Comparison of ENCODE assay signal across 11 cellular contexts in genomic region chr14:93759781-93760307, GRCh38. TPM values are rescaled to one million over a fixed set of nuclear protein-coding genes. Genes with fewer than 3 reads are reported as not detected.
DNase-seq lines count a peak whose midpoint lies in the region; ATAC-seq and TF ChIP-seq lines count a peak whose summit lies in the region.
"Had no signal": no experiment of that assay in that cellular context is flagged by ENCODE, and none has a peak within 500 bp of the region (broad histone marks: within the 10 kb centered on the region; RNA-seq: fewer than 3 reads in every experiment).

No MANE protein-coding gene starts in this region.

- H3K27me3 ChIP-seq in ascending aorta (no peaks in the 10 kb centered on the region), stomach (no peaks in the 10 kb centered on the region)

- H3K27ac ChIP-seq in ascending aorta: peak overlapping the region; percentile 22 to 30
- peak overlapping the region in 4 of 5 donors; percentile 30 to 87 (median 49) for H3K27ac ChIP-seq in stomach
- H3K27ac ChIP-seq: KMS-11 had no signal

- no peak overlapping the region for H3K27ac Mint-ChIP-seq in T-helper 2 cell treated with Interferon-gamma antibody and Interleukin-4, amounts not matched to agents 5 μg/mL and 100 μg/mL, for 36 hours

- TF ChIP-seq POLR2A in stomach (IDR thresholded peaks at IDR 0.05): no peak

- peak; percentile 53 for DNase-seq in NCI-H1694 (lab: John Stamatoyannopoulos, UW)
- DNase-seq in ascending aorta (ENCODE audit: low spot score in 2 of 2): peak in 1 of 2 donors; percentile 84
- peak; percentile 80 for DNase-seq in left kidney (ENCODE audit: low read depth, low spot score)
- DNase-seq in stomach: no peak
- DNase-seq in SKM-1 (lab: John Stamatoyannopoulos, UW; ENCODE audit: unreplicated experiment): no peak
- DNase-seq in mucosa of gallbladder (ENCODE audit: low spot score): no peak
- DNase-seq in T-helper 2 cell treated with Interferon-gamma antibody and Interleukin-4, amounts not matched to agents 5 μg/mL and 100 μg/mL, for 36 hours (ENCODE audit: low spot score): no peak
- DNase-seq: central memory CD4-positive, alpha-beta T cell; foreskin fibroblast had no signal

- no peaks in the 10 kb centered on the region for H3K36me3 Mint-ChIP-seq in T-helper 2 cell treated with Interferon-gamma antibody and Interleukin-4, amounts not matched to agents 5 μg/mL and 100 μg/mL, for 36 hours (ENCODE audit: low read depth)

- H3K27me3 Mint-ChIP-seq in T-helper 2 cell treated with Interferon-gamma antibody and Interleukin-4, amounts not matched to agents 5 μg/mL and 100 μg/mL, for 36 hours (ENCODE audit: low read depth): peaks cover 8% of the 10 kb centered on the region

- TF ChIP-seq CTCF in ascending aorta (IDR thresholded peaks at IDR 0.05) (no peak), stomach (IDR thresholded peaks at IDR 0.05) (no peak)

- H3K4me1 ChIP-seq in ascending aorta (peaks cover 15 to 19% of the 10 kb centered on the region in 2 donors), stomach (peaks cover 4 to 57% (median 20%) of the 10 kb centered on the region in 4 donors)

- 31 to 60% (median 36%) methylated on average over 14 of the region's 14 CpGs for WGBS in stomach, 5 donors

- H3K4me3 Mint-ChIP-seq in T-helper 2 cell treated with Interferon-gamma antibody and Interleukin-4, amounts not matched to agents 5 μg/mL and 100 μg/mL, for 36 hours: no peak overlapping the region

- intact Hi-C loops in ascending aorta (cut with DNase I): no loop called here
- intact Hi-C loops in stomach (cut with DNase I; ENCODE audit: low total_unique reads): no loop called here

- no peaks in the 10 kb centered on the region for H3K4me1 Mint-ChIP-seq in T-helper 2 cell treated with Interferon-gamma antibody and Interleukin-4, amounts not matched to agents 5 μg/mL and 100 μg/mL, for 36 hours (ENCODE audit: low read depth)

- TF ChIP-seq EP300 in stomach (IDR thresholded peaks at IDR 0.05): peak; percentile 61

- ATAC-seq in HG03520 (IDR thresholded peaks at IDR 0.05; ENCODE audit: unreplicated experiment): no peak

- H3K9me3 Mint-ChIP-seq in T-helper 2 cell treated with Interferon-gamma antibody and Interleukin-4, amounts not matched to agents 5 μg/mL and 100 μg/mL, for 36 hours: no peaks in the 10 kb centered on the region

- H3K9me3 ChIP-seq in ascending aorta (no peaks in the 10 kb centered on the region), stomach (no peaks in the 10 kb centered on the region)

- H3K36me3 ChIP-seq in ascending aorta (no peaks in the 10 kb centered on the region), stomach (no peaks in the 10 kb centered on the region)

- H3K4me3 ChIP-seq in ascending aorta: peak overlapping the region in 1 of 2 donors; percentile 25
- H3K4me3 ChIP-seq in stomach: no peak overlapping the region

RNA-seq across cellular contexts. Expression of gene PRIMA1, which starts 28.4 kb away (rescaled TPM):
- total RNA-seq in ascending aorta (9.4 TPM), stomach (1 to 10 TPM; 1.2 to 9.8 (median 4.8) TPM), mucosa of gallbladder (5.0 TPM)
- 1 to 10 TPM; 3.8 to 9.9 (median 5.0) TPM for polyA plus RNA-seq in stomach

Comparison
In these comparisons a context has a peak if more than half of its experiments do, and no peak if none do; other contexts are left out.
1. DNase-seq: peak in NCI-H1694 (single experiment) and left kidney (single experiment); none in stomach (single experiment), SKM-1 (single experiment), mucosa of gallbladder (single experiment) and T-helper 2 cell treated with Interferon-gamma antibody and Interleukin-4, amounts not matched to agents 5 μg/mL and 100 μg/mL, for 36 hours (single experiment).